11 cellular contexts compared by ENCODE assay signal in genomic region chr1:11748294-11749202, GRCh38. TPM values are rescaled to one million over a fixed set of nuclear protein-coding genes. Genes with fewer than 3 reads are reported as not detected.
DNase-seq lines count a peak whose midpoint lies in the region; ATAC-seq and TF ChIP-seq lines count a peak whose summit lies in the region.
"Had no signal": no experiment of that assay in that cellular context is flagged by ENCODE, and none has a peak within 500 bp of the region (broad histone marks: within the 10 kb centered on the region; RNA-seq: fewer than 3 reads in every experiment).

No MANE protein-coding gene starts in this region.

- no peak overlapping the region for H3K27ac ChIP-seq in testis
- H3K27ac ChIP-seq: 22Rv1 had no signal

- no peak for TF ChIP-seq POLR2A in testis (IDR thresholded peaks at IDR 0.05)

- 95% methylated on average over 27 of the region's 27 CpGs for WGBS in testis, 2 donors

- peaks cover 10% of the 10 kb centered on the region for H3K36me3 Mint-ChIP-seq in T-helper 2 cell treated with Interferon-gamma antibody and Interleukin-4, amounts not matched to agents 5 μg/mL and 100 μg/mL, for 36 hours (ENCODE audit: low read depth)
- peaks cover 20% of the 10 kb centered on the region for H3K36me3 Mint-ChIP-seq in activated B cell treated with CpG ODN at 0.5 μM for 24 hours (ENCODE audit: low read depth)
- H3K36me3 Mint-ChIP-seq in nephron progenitor cell (ENCODE audit: low read depth) = peaks cover 6% of the 10 kb centered on the region

- TF ChIP-seq CTCF in activated B cell treated with CpG ODN at 0.5 μM for 24 hours (IDR thresholded peaks at IDR 0.05) = no peak
- TF ChIP-seq CTCF in nephron progenitor cell (IDR thresholded peaks at IDR 0.05) = no peak
- TF ChIP-seq CTCF in testis (IDR thresholded peaks at IDR 0.05) = no peak

- POLR2A ChIA-PET in activated B cell treated with CpG ODN at 0.5 μM for 24 hours (lab: Charles Lee) = interaction anchor here (0.6 to 1.3 kb wide), 2 partner anchors 53 to 84 kb away, joined by 3 read pairs; partner anchors contain the start of gene FBXO6

- peak overlapping the region; percentile 80 for H3K27ac Mint-ChIP-seq in T-helper 2 cell treated with Interferon-gamma antibody and Interleukin-4, amounts not matched to agents 5 μg/mL and 100 μg/mL, for 36 hours
- H3K27ac Mint-ChIP-seq in activated B cell treated with CpG ODN at 0.5 μM for 24 hours = peak overlapping the region; percentile 36
- peak overlapping the region; percentile 11 for H3K27ac Mint-ChIP-seq in nephron progenitor cell
- H3K27ac Mint-ChIP-seq: HFFc6, type B pancreatic cell had no signal

- no peak overlapping the region for H3K4me3 ChIP-seq in testis

- intact Hi-C loops in activated B cell treated with CpG ODN at 0.5 μM for 24 hours (cut with micrococcal nuclease) (loop anchor here (1.0 kb wide), 3 partner anchors 29 to 711 kb away; no protein-coding TSS in a partner anchor), testis (cut with DNase I; ENCODE audit: low total_unique reads) (no loop called here)

- H3K9me3 Mint-ChIP-seq in T-helper 2 cell treated with Interferon-gamma antibody and Interleukin-4, amounts not matched to agents 5 μg/mL and 100 μg/mL, for 36 hours = no peaks in the 10 kb centered on the region
- no peaks in the 10 kb centered on the region for H3K9me3 Mint-ChIP-seq in activated B cell treated with CpG ODN at 0.5 μM for 24 hours
- no peaks in the 10 kb centered on the region for H3K9me3 Mint-ChIP-seq in nephron progenitor cell
- H3K9me3 Mint-ChIP-seq: HFFc6, type B pancreatic cell had no signal

- no peak overlapping the region for H3K4me3 Mint-ChIP-seq in T-helper 2 cell treated with Interferon-gamma antibody and Interleukin-4, amounts not matched to agents 5 μg/mL and 100 μg/mL, for 36 hours
- no peak overlapping the region for H3K4me3 Mint-ChIP-seq in activated B cell treated with CpG ODN at 0.5 μM for 24 hours
- no peak overlapping the region for H3K4me3 Mint-ChIP-seq in nephron progenitor cell
- H3K4me3 Mint-ChIP-seq: HFFc6, type B pancreatic cell had no signal

- H3K36me3 ChIP-seq in testis (ENCODE audit: low read depth, missing control alignments) = no peaks in the 10 kb centered on the region

- no peaks in the 10 kb centered on the region for H3K4me1 ChIP-seq in testis

- CTCF ChIA-PET in activated B cell treated with CpG ODN at 0.5 μM for 24 hours (lab: Charles Lee) = no interaction called here

- H3K27me3 ChIP-seq in testis = no peaks in the 10 kb centered on the region

- ATAC-seq in activated B cell treated with CpG ODN at 0.5 μM for 24 hours (ENCODE audit: low read depth) (peak; percentile 20), HG03457 (IDR thresholded peaks at IDR 0.05; ENCODE audit: unreplicated experiment) (no peak)

- DNase-seq in T-helper 2 cell treated with Interferon-gamma antibody and Interleukin-4, amounts not matched to agents 5 μg/mL and 100 μg/mL, for 36 hours (ENCODE audit: low spot score) = no peak
- DNase-seq in T-helper 2 cell (no peak), activated B cell treated with CpG ODN at 0.5 μM for 24 hours (no peak), nephron progenitor cell (no peak), testis (no peak)
- DNase-seq: NCI-H1092 treated with DMSO at 0.1 percent for 48 hours had no signal

- no peaks in the 10 kb centered on the region for H3K9me3 ChIP-seq in testis

- H3K4me1 Mint-ChIP-seq in T-helper 2 cell treated with Interferon-gamma antibody and Interleukin-4, amounts not matched to agents 5 μg/mL and 100 μg/mL, for 36 hours (ENCODE audit: low read depth) = peaks cover 12% of the 10 kb centered on the region
- peaks cover 6% of the 10 kb centered on the region for H3K4me1 Mint-ChIP-seq in activated B cell treated with CpG ODN at 0.5 μM for 24 hours
- peaks cover 23% of the 10 kb centered on the region for H3K4me1 Mint-ChIP-seq in nephron progenitor cell

- no peaks in the 10 kb centered on the region for H3K27me3 Mint-ChIP-seq in T-helper 2 cell treated with Interferon-gamma antibody and Interleukin-4, amounts not matched to agents 5 μg/mL and 100 μg/mL, for 36 hours (ENCODE audit: low read depth)
- H3K27me3 Mint-ChIP-seq in activated B cell treated with CpG ODN at 0.5 μM for 24 hours (no peaks in the 10 kb centered on the region), nephron progenitor cell (ENCODE audit: low read depth, poor library complexity) (no peaks in the 10 kb centered on the region)
- H3K27me3 Mint-ChIP-seq: type B pancreatic cell had no signal

RNA-seq across cellular contexts. Expression of gene AGTRAP, which starts 12.6 kb away (rescaled TPM):
- 10.9 and 13.9 TPM in 2 replicates for total RNA-seq in activated B cell treated with CpG ODN at 0.5 μM for 24 hours
- 10 to 100 TPM; 64.1 to 75.3 TPM for total RNA-seq in testis
- 49.2 TPM for polyA plus RNA-seq in testis (ENCODE audit: insufficient read depth, low read depth, low replicate concordance)

RNA-seq across cellular contexts. Expression of gene C1orf167, which starts 13.4 kb away (rescaled TPM):
- total RNA-seq in activated B cell treated with CpG ODN at 0.5 μM for 24 hours = not detected in 2 replicates
- total RNA-seq in testis = 10 to 100 TPM; 26.0 to 34.5 TPM
- 64.2 TPM for polyA plus RNA-seq in testis (ENCODE audit: insufficient read depth, low read depth, low replicate concordance)
- total RNA-seq: endothelial cell of umbilical vein had no signal
- polyA plus RNA-seq: endothelial cell of umbilical vein had no signal

RNA-seq across cellular contexts. Expression of gene DRAXIN, which starts 57.0 kb away (rescaled TPM):
- total RNA-seq in activated B cell treated with CpG ODN at 0.5 μM for 24 hours (0.17 and 0.18 TPM in 2 replicates), testis (under 1 TPM; 0.79 to 0.93 TPM)
- polyA plus RNA-seq in testis (ENCODE audit: insufficient read depth, low read depth, low replicate concordance) = 0.53 TPM
- total RNA-seq: HFFc6 had no signal

RNA-seq across cellular contexts. Expression of gene MTHFR, which starts 57.2 kb away (rescaled TPM):
- 54.1 and 56.9 TPM in 2 replicates for total RNA-seq in activated B cell treated with CpG ODN at 0.5 μM for 24 hours
- 10 to 100 TPM; 68.3 to 78.3 TPM for total RNA-seq in testis
- 30.4 TPM for polyA plus RNA-seq in testis (ENCODE audit: insufficient read depth, low read depth, low replicate concordance)

RNA-seq across cellular contexts. Expression of gene CLCN6, which starts 57.4 kb away (rescaled TPM):
- total RNA-seq in activated B cell treated with CpG ODN at 0.5 μM for 24 hours = 66.0 and 79.6 TPM in 2 replicates
- 10 to 100 TPM; 57.1 to 91.7 TPM for total RNA-seq in testis
- polyA plus RNA-seq in testis (ENCODE audit: insufficient read depth, low read depth, low replicate concordance) = 47.9 TPM

Comparison
In these comparisons a context has a peak if more than half of its experiments do, and no peak if none do; other contexts are left out.
1. H3K27ac Mint-ChIP-seq: peak in every context shown above with its lines; median percentile 80 in T-helper 2 cell treated with Interferon-gamma antibody and Interleukin-4, amounts not matched to agents 5 μg/mL and 100 μg/mL, for 36 hours; 36 in activated B cell treated with CpG ODN at 0.5 μM for 24 hours; 11 in nephron progenitor cell.
2. RNA of gene C1orf167, which starts 13.4 kb away (total RNA-seq): 26.0 to 34.5 TPM in testis; not detected in activated B cell treated with CpG ODN at 0.5 μM for 24 hours; every median in the first group is over 10 times any median in the second.